19 cellular contexts compared by ENCODE assay signal in genomic region chrX:133250184-133251080, GRCh38. TPM values are rescaled to one million over a fixed set of nuclear protein-coding genes. Genes with fewer than 3 reads are reported as not detected.
"Had no signal": no experiment of that assay in that cellular context is flagged by ENCODE, and none has a peak within 500 bp of the region (broad histone marks: within the 10 kb centered on the region; RNA-seq: fewer than 3 reads in every experiment).

No MANE protein-coding gene starts in this region.

- H3K27ac Mint-ChIP-seq: activated CD8-positive, alpha-beta T cell treated with anti-CD3 and anti-CD28 coated beads for 36 hours; activated T-cell treated with anti-CD3 and anti-CD28 coated beads, Interleukin-2, amount 50 U/mL, for 72 hours; dendritic cell treated with granulocyte-macrophage colony-stimulating factor and Interleukin-4, amounts not matched to agents 40 ng/mL and 50 ng/mL, for 4 days; memory B cell; progenitor cell of endocrine pancreas; stimulated activated naive B cell treated with anti-CD40 and anti-IgM and Interleukin-4, amounts not matched to agents 10 μg/mL and 1 μg/mL and 100 μg/mL, for 72 hours; T-cell had no signal

- ATAC-seq: activated CD8-positive, alpha-beta T cell treated with anti-CD3 and anti-CD28 coated beads for 36 hours; activated T-cell treated with anti-CD3 and anti-CD28 coated beads, Interleukin-2, amount 50 U/mL, for 72 hours; left lung; sciatic nerve; stimulated activated naive B cell treated with anti-CD40 and anti-IgM and Interleukin-4, amounts not matched to agents 10 μg/mL and 1 μg/mL and 100 μg/mL, for 72 hours; T-cell had no signal

- H3K4me3 Mint-ChIP-seq: activated CD8-positive, alpha-beta T cell treated with anti-CD3 and anti-CD28 coated beads for 36 hours; activated T-cell treated with anti-CD3 and anti-CD28 coated beads, Interleukin-2, amount 50 U/mL, for 72 hours; dendritic cell treated with granulocyte-macrophage colony-stimulating factor and Interleukin-4, amounts not matched to agents 40 ng/mL and 50 ng/mL, for 4 days; memory B cell; stimulated activated naive B cell treated with anti-CD40 and anti-IgM and Interleukin-4, amounts not matched to agents 10 μg/mL and 1 μg/mL and 100 μg/mL, for 72 hours; T-cell had no signal

- DNase-seq: activated CD4-positive, alpha-beta T cell treated with anti-CD3 and anti-CD28 coated beads for 4 hours; activated CD8-positive, alpha-beta memory T cell treated with anti-CD3 and anti-CD28 coated beads, Interleukin-2, amount 50 U/mL, for 4 hours; activated CD8-positive, alpha-beta T cell treated with anti-CD3 and anti-CD28 coated beads for 36 hours; activated T-cell treated with anti-CD3 and anti-CD28 coated beads, Interleukin-2, amount 50 U/mL, for 72 hours; central memory CD4-positive, alpha-beta T cell; erythroblast; glutamatergic neuron; left lung; stimulated activated CD4-positive, alpha-beta T cell treated with anti-CD3 and anti-CD28 coated beads, Interleukin-2, amount 100 ng/mL, for 24 hours; stimulated activated naive B cell treated with anti-CD40 and anti-IgM and Interleukin-4, amounts not matched to agents 10 μg/mL and 1 μg/mL and 100 μg/mL, for 72 hours; substantia nigra; T-cell; upper lobe of left lung; WERI-Rb-1 had no signal

- H3K9me3 Mint-ChIP-seq: memory B cell had no signal

- H3K36me3 Mint-ChIP-seq: memory B cell, T-cell had no signal

- H3K4me1 Mint-ChIP-seq: memory B cell; stimulated activated naive B cell treated with anti-CD40 and anti-IgM and Interleukin-4, amounts not matched to agents 10 μg/mL and 1 μg/mL and 100 μg/mL, for 72 hours; T-cell had no signal

- H3K27me3 Mint-ChIP-seq: activated CD8-positive, alpha-beta T cell treated with anti-CD3 and anti-CD28 coated beads for 36 hours; dendritic cell treated with granulocyte-macrophage colony-stimulating factor and Interleukin-4, amounts not matched to agents 40 ng/mL and 50 ng/mL, for 4 days; memory B cell; progenitor cell of endocrine pancreas had no signal

RNA-seq across cellular contexts. Expression of gene TFDP3, which starts 32.3 kb away (rescaled TPM):
- total RNA-seq: activated CD8-positive, alpha-beta T cell treated with anti-CD3 and anti-CD28 coated beads for 36 hours; activated T-cell treated with anti-CD3 and anti-CD28 coated beads, Interleukin-2, amount 50 U/mL, for 72 hours; left lung; myocyte; progenitor cell of endocrine pancreas; sciatic nerve; T-cell; upper lobe of left lung had no signal
